ENCODE assay signal across 2 cellular contexts in the genomic region with DNA sequence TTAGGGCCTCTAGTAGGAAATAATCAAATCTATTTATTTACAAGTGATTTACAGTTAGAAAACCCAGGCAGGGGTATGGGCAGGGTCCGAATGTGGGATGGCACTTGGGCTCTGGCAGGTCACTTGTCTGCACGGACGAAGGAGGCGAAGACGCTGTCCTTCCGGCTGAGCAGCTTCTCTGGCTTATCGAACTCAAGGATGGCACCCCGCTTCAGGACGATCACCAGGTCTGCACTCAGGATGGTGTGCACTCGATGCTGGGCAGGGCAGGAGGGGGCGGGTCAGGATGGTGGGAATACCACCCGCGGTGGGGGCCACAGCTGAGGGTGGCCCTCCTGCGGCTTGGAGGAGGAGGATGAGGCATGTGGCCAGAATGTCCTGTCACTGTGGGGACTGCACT.
TF ChIP-seq lines count a peak whose summit lies in the region.

No MANE protein-coding gene starts in this region.

TF ChIP-seq in SK-N-SH, 30 proteins besides CTCF, POLR2A, EP300 and RAD21 (continued from another document):
- TF ChIP-seq YY1 (IDR thresholded peaks at IDR 0.05; ENCODE audit: low read depth) (no peak), GABPA (IDR thresholded peaks at IDR 0.05; ENCODE audit: low read depth) (no peak), NFIC (IDR thresholded peaks at IDR 0.05; ENCODE audit: borderline replicate concordance) (no peak), SMC3 (IDR thresholded peaks at IDR 0.05; ENCODE audit: low read depth, low read length) (no peak), NRF1 (IDR thresholded peaks at IDR 0.05; ENCODE audit: low read depth, low read length) (no peak), ELF1 (IDR thresholded peaks at IDR 0.05) (no peak), MXI1 (IDR thresholded peaks at IDR 0.05; ENCODE audit: low read depth, low read length) (no peak), RCOR1 (IDR thresholded peaks at IDR 0.05; ENCODE audit: low read length) (no peak), RXRA (IDR thresholded peaks at IDR 0.05; ENCODE audit: borderline replicate concordance, low read depth) (no peak), FOXM1 (IDR thresholded peaks at IDR 0.05; ENCODE audit: low read depth) (no peak), POLR2AphosphoS5 (IDR thresholded peaks at IDR 0.05; ENCODE audit: low read depth, low read length) (no peak), TCF12 (IDR thresholded peaks at IDR 0.05) (no peak)
- TF ChIP-seq, protein P1, sequence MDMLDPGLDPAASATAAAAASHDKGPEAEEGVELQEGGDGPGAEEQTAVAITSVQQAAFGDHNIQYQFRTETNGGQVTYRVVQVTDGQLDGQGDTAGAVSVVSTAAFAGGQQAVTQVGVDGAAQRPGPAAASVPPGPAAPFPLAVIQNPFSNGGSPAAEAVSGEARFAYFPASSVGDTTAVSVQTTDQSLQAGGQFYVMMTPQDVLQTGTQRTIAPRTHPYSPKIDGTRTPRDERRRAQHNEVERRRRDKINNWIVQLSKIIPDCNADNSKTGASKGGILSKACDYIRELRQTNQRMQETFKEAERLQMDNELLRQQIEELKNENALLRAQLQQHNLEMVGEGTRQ (IDR thresholded peaks at IDR 0.05; ENCODE audit: borderline replicate concordance, low read depth, low read length) = no peak
- TF ChIP-seq, protein P2, sequence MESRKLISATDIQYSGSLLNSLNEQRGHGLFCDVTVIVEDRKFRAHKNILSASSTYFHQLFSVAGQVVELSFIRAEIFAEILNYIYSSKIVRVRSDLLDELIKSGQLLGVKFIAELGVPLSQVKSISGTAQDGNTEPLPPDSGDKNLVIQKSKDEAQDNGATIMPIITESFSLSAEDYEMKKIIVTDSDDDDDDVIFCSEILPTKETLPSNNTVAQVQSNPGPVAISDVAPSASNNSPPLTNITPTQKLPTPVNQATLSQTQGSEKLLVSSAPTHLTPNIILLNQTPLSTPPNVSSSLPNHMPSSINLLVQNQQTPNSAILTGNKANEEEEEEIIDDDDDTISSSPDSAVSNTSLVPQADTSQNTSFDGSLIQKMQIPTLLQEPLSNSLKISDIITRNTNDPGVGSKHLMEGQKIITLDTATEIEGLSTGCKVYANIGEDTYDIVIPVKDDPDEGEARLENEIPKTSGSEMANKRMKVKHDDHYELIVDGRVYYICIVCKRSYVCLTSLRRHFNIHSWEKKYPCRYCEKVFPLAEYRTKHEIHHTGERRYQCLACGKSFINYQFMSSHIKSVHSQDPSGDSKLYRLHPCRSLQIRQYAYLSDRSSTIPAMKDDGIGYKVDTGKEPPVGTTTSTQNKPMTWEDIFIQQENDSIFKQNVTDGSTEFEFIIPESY (IDR thresholded peaks at IDR 0.05; ENCODE audit: borderline replicate concordance, low read depth) = no peak
- TF ChIP-seq, protein P3, sequence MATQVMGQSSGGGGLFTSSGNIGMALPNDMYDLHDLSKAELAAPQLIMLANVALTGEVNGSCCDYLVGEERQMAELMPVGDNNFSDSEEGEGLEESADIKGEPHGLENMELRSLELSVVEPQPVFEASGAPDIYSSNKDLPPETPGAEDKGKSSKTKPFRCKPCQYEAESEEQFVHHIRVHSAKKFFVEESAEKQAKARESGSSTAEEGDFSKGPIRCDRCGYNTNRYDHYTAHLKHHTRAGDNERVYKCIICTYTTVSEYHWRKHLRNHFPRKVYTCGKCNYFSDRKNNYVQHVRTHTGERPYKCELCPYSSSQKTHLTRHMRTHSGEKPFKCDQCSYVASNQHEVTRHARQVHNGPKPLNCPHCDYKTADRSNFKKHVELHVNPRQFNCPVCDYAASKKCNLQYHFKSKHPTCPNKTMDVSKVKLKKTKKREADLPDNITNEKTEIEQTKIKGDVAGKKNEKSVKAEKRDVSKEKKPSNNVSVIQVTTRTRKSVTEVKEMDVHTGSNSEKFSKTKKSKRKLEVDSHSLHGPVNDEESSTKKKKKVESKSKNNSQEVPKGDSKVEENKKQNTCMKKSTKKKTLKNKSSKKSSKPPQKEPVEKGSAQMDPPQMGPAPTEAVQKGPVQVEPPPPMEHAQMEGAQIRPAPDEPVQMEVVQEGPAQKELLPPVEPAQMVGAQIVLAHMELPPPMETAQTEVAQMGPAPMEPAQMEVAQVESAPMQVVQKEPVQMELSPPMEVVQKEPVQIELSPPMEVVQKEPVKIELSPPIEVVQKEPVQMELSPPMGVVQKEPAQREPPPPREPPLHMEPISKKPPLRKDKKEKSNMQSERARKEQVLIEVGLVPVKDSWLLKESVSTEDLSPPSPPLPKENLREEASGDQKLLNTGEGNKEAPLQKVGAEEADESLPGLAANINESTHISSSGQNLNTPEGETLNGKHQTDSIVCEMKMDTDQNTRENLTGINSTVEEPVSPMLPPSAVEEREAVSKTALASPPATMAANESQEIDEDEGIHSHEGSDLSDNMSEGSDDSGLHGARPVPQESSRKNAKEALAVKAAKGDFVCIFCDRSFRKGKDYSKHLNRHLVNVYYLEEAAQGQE (IDR thresholded peaks at IDR 0.05; ENCODE audit: low read depth, low read length) = no peak

TF ChIP-seq in SK-N-SH treated with all-trans-retinoic acid at 6 μM for 48 hours, 23 proteins besides CTCF, POLR2A, EP300 and RAD21 (continued from another document):
- TF ChIP-seq, protein P4, sequence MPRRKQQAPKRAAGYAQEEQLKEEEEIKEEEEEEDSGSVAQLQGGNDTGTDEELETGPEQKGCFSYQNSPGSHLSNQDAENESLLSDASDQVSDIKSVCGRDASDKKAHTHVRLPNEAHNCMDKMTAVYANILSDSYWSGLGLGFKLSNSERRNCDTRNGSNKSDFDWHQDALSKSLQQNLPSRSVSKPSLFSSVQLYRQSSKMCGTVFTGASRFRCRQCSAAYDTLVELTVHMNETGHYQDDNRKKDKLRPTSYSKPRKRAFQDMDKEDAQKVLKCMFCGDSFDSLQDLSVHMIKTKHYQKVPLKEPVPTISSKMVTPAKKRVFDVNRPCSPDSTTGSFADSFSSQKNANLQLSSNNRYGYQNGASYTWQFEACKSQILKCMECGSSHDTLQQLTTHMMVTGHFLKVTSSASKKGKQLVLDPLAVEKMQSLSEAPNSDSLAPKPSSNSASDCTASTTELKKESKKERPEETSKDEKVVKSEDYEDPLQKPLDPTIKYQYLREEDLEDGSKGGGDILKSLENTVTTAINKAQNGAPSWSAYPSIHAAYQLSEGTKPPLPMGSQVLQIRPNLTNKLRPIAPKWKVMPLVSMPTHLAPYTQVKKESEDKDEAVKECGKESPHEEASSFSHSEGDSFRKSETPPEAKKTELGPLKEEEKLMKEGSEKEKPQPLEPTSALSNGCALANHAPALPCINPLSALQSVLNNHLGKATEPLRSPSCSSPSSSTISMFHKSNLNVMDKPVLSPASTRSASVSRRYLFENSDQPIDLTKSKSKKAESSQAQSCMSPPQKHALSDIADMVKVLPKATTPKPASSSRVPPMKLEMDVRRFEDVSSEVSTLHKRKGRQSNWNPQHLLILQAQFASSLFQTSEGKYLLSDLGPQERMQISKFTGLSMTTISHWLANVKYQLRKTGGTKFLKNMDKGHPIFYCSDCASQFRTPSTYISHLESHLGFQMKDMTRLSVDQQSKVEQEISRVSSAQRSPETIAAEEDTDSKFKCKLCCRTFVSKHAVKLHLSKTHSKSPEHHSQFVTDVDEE (CRISPR knock-in tag; IDR thresholded peaks at IDR 0.05) = no peak
- no peak for TF ChIP-seq ZNF565 (CRISPR knock-in tag; conservative IDR thresholded peaks at IDR 0.05; ENCODE audit: low read depth)
